Comparison of ENCODE assay signal across 1 cellular context in genomic region chr6:4727236-4727635, GRCh38.
TF ChIP-seq lines count a peak whose summit lies in the region.

No MANE protein-coding gene starts in this region.

TF ChIP-seq in HepG2, 621 proteins besides CTCF, POLR2A, EP300 and RAD21 (continued from another document):
- TF ChIP-seq, protein P1, sequence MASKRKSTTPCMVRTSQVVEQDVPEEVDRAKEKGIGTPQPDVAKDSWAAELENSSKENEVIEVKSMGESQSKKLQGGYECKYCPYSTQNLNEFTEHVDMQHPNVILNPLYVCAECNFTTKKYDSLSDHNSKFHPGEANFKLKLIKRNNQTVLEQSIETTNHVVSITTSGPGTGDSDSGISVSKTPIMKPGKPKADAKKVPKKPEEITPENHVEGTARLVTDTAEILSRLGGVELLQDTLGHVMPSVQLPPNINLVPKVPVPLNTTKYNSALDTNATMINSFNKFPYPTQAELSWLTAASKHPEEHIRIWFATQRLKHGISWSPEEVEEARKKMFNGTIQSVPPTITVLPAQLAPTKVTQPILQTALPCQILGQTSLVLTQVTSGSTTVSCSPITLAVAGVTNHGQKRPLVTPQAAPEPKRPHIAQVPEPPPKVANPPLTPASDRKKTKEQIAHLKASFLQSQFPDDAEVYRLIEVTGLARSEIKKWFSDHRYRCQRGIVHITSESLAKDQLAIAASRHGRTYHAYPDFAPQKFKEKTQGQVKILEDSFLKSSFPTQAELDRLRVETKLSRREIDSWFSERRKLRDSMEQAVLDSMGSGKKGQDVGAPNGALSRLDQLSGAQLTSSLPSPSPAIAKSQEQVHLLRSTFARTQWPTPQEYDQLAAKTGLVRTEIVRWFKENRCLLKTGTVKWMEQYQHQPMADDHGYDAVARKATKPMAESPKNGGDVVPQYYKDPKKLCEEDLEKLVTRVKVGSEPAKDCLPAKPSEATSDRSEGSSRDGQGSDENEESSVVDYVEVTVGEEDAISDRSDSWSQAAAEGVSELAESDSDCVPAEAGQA (IDR thresholded peaks at IDR 0.05; ENCODE audit: low read depth) = no peak
- TF ChIP-seq, protein P1 (CRISPR knock-in tag; IDR thresholded peaks at IDR 0.05; ENCODE audit: borderline replicate concordance) = no peak
- peak; percentile 9 for TF ChIP-seq HNRNPK (IDR thresholded peaks at IDR 0.05; ENCODE audit: low read depth, low read length, poor library complexity, severe bottlenecking)
TF ChIP-seq in HepG2: peak in this region for 1.
